Comparison of ENCODE assay signal across 8 cellular contexts in genomic region chr6:16239090-16239797, GRCh38. TPM values are rescaled to one million over a fixed set of nuclear protein-coding genes. Genes with fewer than 3 reads are reported as not detected.
DNase-seq lines count a peak whose midpoint lies in the region; ATAC-seq and TF ChIP-seq lines count a peak whose summit lies in the region.

No MANE protein-coding gene starts in this region.

- DNase-seq in DMS79 treated with DMSO at 0.1 percent for 48 hours (lab: John Stamatoyannopoulos, UW) (peak; percentile 32), DMS79 (lab: John Stamatoyannopoulos, UW) (no peak), MG63 (peak; percentile 80), fibroblast of peridontal ligament (ENCODE audit: extremely low read depth) (peak; percentile 56), uterus (peak; percentile 58 to 64), T1000 (lab: John Stamatoyannopoulos, UW) (no peak)
- no peak for DNase-seq in activated CD8-positive, alpha-beta memory T cell treated with anti-CD3 and anti-CD28 coated beads, Interleukin-2, amount 10 ng/mL, durations not matched to agents 7 days and 5 days

- no peaks in the 10 kb centered on the region for H3K9me3 Mint-ChIP-seq in activated CD8-positive, alpha-beta memory T cell treated with anti-CD3 and anti-CD28 coated beads, Interleukin-2, amount 10 ng/mL, durations not matched to agents 7 days and 5 days (ENCODE audit: low read depth)

- peaks cover 47% of the 10 kb centered on the region for H3K27me3 Mint-ChIP-seq in activated CD8-positive, alpha-beta memory T cell treated with anti-CD3 and anti-CD28 coated beads, Interleukin-2, amount 10 ng/mL, durations not matched to agents 7 days and 5 days

- H3K27me3 ChIP-seq in MG63 (no peaks in the 10 kb centered on the region), muscle layer of duodenum (ENCODE audit: low read depth, low read length) (no peaks in the 10 kb centered on the region), uterus (no peaks in the 10 kb centered on the region)

- peak; percentile 18 to 36 for TF ChIP-seq POLR2A in uterus (IDR thresholded peaks at IDR 0.05)

- H3K27ac ChIP-seq in muscle layer of duodenum (ENCODE audit: low read length) (peak overlapping the region; percentile 77), uterus (peak overlapping the region; percentile 80 to 83)

- H3K27ac Mint-ChIP-seq in activated CD8-positive, alpha-beta memory T cell treated with anti-CD3 and anti-CD28 coated beads, Interleukin-2, amount 10 ng/mL, durations not matched to agents 7 days and 5 days, result peak overlapping the region; percentile 69

- no peaks in the 10 kb centered on the region for H3K9me3 ChIP-seq in MG63
- no peaks in the 10 kb centered on the region for H3K9me3 ChIP-seq in muscle layer of duodenum (ENCODE audit: control insufficient read depth in 1 of 2, low read length in 2 of 2)
- H3K9me3 ChIP-seq in uterus, result no peaks in the 10 kb centered on the region

- peaks cover 26% of the 10 kb centered on the region for H3K4me1 Mint-ChIP-seq in activated CD8-positive, alpha-beta memory T cell treated with anti-CD3 and anti-CD28 coated beads, Interleukin-2, amount 10 ng/mL, durations not matched to agents 7 days and 5 days

- no peaks in the 10 kb centered on the region for H3K36me3 Mint-ChIP-seq in activated CD8-positive, alpha-beta memory T cell treated with anti-CD3 and anti-CD28 coated beads, Interleukin-2, amount 10 ng/mL, durations not matched to agents 7 days and 5 days

- H3K4me1 ChIP-seq in muscle layer of duodenum (ENCODE audit: control insufficient read depth in 1 of 2, insufficient read depth in 2 of 2, low read length in 2 of 2) (peaks cover 12 to 30% of the 10 kb centered on the region in 2 donors), uterus (peaks cover 0 to 4% of the 10 kb centered on the region in 2 donors)

- peak overlapping the region; percentile 85 for H3K4me3 Mint-ChIP-seq in activated CD8-positive, alpha-beta memory T cell treated with anti-CD3 and anti-CD28 coated beads, Interleukin-2, amount 10 ng/mL, durations not matched to agents 7 days and 5 days

- H3K36me3 ChIP-seq in MG63 (no peaks in the 10 kb centered on the region), muscle layer of duodenum (ENCODE audit: control insufficient read depth in 1 of 2, insufficient read depth in 2 of 2, low read length in 2 of 2) (no peaks in the 10 kb centered on the region), uterus (no peaks in the 10 kb centered on the region)

- H3K4me3 ChIP-seq in MG63, result peak overlapping the region; percentile 53
- H3K4me3 ChIP-seq in muscle layer of duodenum (ENCODE audit: low read depth in 1 of 2, low read length in 2 of 2), result peak overlapping the region; percentile 84 to 89
- peak overlapping the region; percentile 63 to 91 for H3K4me3 ChIP-seq in uterus

- CTCF ChIA-PET in activated CD8-positive, alpha-beta memory T cell treated with anti-CD3 and anti-CD28 coated beads, Interleukin-2, amount 10 ng/mL, durations not matched to agents 7 days and 5 days (lab: Charles Lee), result interaction anchor here (0.6 to 1.6 kb wide), 5 partner anchors 11 to 35 kb away, joined by 3 to 4 read pairs (median 3); no protein-coding TSS in a partner anchor

- intact Hi-C loops in uterus (cut with DNase I; ENCODE audit: low total_unique reads), result loop anchor here (10.0 kb wide), 1 partner anchor 76 kb away; no protein-coding TSS in a partner anchor

- TF ChIP-seq CTCF in uterus (IDR thresholded peaks at IDR 0.05), result peak; percentile 36 to 60 (median 48)

- no peak for ATAC-seq in activated CD8-positive, alpha-beta memory T cell treated with anti-CD3 and anti-CD28 coated beads, Interleukin-2, amount 10 ng/mL, durations not matched to agents 7 days and 5 days

RNA-seq across cellular contexts. Expression of gene GMPR, which starts 0.9 kb away (rescaled TPM):
- total RNA-seq in MG63 (2014; rRNA removed; shearing (Covaris generic); ENCODE audit: low replicate concordance), result 5.9 and 9.9 TPM in 2 replicates
- total RNA-seq in activated CD8-positive, alpha-beta memory T cell treated with anti-CD3 and anti-CD28 coated beads, Interleukin-2, amount 10 ng/mL, durations not matched to agents 7 days and 5 days, result 10 to 100 TPM; 11.8 to 13.1 TPM
- total RNA-seq in uterus, result 10 to 100 TPM in 2 of 4 donors, 1 to 10 TPM in 2; 1.5 to 18.2 (median 10.6) TPM

Comparison
In these comparisons a context has a peak if more than half of its experiments do, and no peak if none do; other contexts are left out.
1. DNase-seq: peak in DMS79 treated with DMSO at 0.1 percent for 48 hours (single experiment), MG63 (single experiment), fibroblast of peridontal ligament (single experiment) and uterus (2 of 2); none in DMS79 (single experiment), activated CD8-positive, alpha-beta memory T cell treated with anti-CD3 and anti-CD28 coated beads, Interleukin-2, amount 10 ng/mL, durations not matched to agents 7 days and 5 days (single experiment) and T1000 (single experiment).
2. Peak in every context shown above with its lines, with median percentiles within 50 percentile points of each other: H3K4me3 ChIP-seq.